10 cellular contexts compared by ENCODE assay signal in genomic region chr10:109895095-109895818, GRCh38. TPM values are rescaled to one million over a fixed set of nuclear protein-coding genes. Genes with fewer than 3 reads are reported as not detected.
DNase-seq lines count a peak whose midpoint lies in the region; ATAC-seq and TF ChIP-seq lines count a peak whose summit lies in the region.
"Had no signal": no experiment of that assay in that cellular context is flagged by ENCODE, and none has a peak within 500 bp of the region (broad histone marks: within the 10 kb centered on the region; RNA-seq: fewer than 3 reads in every experiment).

No MANE protein-coding gene starts in this region.

- H3K4me3 ChIP-seq in astrocyte of the spinal cord (ENCODE audit: low read depth, low read length) (no peak overlapping the region), right atrium auricular region (no peak overlapping the region)
- H3K4me3 ChIP-seq: SJCRH30 had no signal

- no peak for TF ChIP-seq CTCF in astrocyte of the spinal cord (IDR thresholded peaks at IDR 0.05; ENCODE audit: low read depth, low read length)
- TF ChIP-seq CTCF in right atrium auricular region (IDR thresholded peaks at IDR 0.05): no peak

- no peaks in the 10 kb centered on the region for H3K27me3 ChIP-seq in right atrium auricular region
- H3K27me3 ChIP-seq: SJCRH30 had no signal

- peak; percentile 29 for DNase-seq in Caki2 (ENCODE audit: low read depth)
- DNase-seq in astrocyte of the spinal cord (ENCODE audit: low read depth, low spot score): peak; percentile 67
- DNase-seq in right atrium auricular region (ENCODE audit: low spot score): peak; percentile 92
- peak; percentile 60 for DNase-seq in renal cortical epithelial cell (ENCODE audit: low read depth)
- DNase-seq in activated CD4-positive, CD25-positive, alpha-beta regulatory T cell treated with anti-CD3 and anti-CD28 coated beads, Interleukin-2, amount 50 U/mL, for 72 hours: no peak
- DNase-seq: DND-41 had no signal

- peak overlapping the region; percentile 74 to 84 for H3K27ac ChIP-seq in right atrium auricular region
- H3K27ac ChIP-seq: SJCRH30 had no signal

- in situ Hi-C loops in Caki2 (cut with HindIII; ENCODE audit: low pct_unique_long_range_greater_than_20kb, low sequenced_read_pairs) (no loop called here), astrocyte of the spinal cord (cut with HindIII; ENCODE audit: low sequenced_read_pairs) (no loop called here)

- peaks cover 13% of the 10 kb centered on the region for H3K36me3 ChIP-seq in right atrium auricular region

- no peak for ATAC-seq in GM18867 (IDR thresholded peaks at IDR 0.05; ENCODE audit: unreplicated experiment)
- ATAC-seq in HG03439 (IDR thresholded peaks at IDR 0.05; ENCODE audit: unreplicated experiment): no peak
- no peak for ATAC-seq in GM18511 (IDR thresholded peaks at IDR 0.05; ENCODE audit: unreplicated experiment)

- H3K9me3 ChIP-seq in right atrium auricular region: no peaks in the 10 kb centered on the region
- H3K9me3 ChIP-seq: SJCRH30 had no signal

- peaks cover 0 to 90% of the 10 kb centered on the region in 2 donors for H3K4me1 ChIP-seq in right atrium auricular region

RNA-seq across cellular contexts. Expression of gene XPNPEP1, which starts 28.1 kb away (rescaled TPM):
- 98.5 and 101 TPM in 2 replicates for total RNA-seq in Caki2 (2014; rRNA removed; shearing (Covaris generic); ENCODE audit: low replicate concordance)
- total RNA-seq in right atrium auricular region (10 to 100 TPM; 41.2 to 45.2 TPM), renal cortical epithelial cell (121 and 123 TPM in 2 replicates)
